In the genomic region with DNA sequence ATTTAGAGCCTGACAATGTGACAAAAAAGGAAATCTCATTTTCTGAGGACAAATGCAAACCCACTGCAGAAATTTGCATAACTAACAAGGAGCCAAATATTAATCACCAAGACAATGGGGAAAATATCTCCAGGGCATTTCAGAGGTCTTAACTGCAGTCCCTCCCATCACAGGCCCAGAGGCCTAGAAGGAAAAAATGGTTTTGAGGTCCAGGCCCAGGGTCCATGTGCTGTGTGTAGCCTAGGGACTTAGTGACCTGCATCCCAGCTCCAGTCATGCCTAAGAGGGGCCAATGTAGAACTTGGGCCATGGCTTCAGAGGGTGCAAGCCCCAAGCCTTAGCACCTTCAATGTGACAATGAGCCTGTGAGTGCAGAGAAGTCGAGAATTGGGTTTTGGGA, we compare ENCODE assay signal across 9 cellular contexts. TPM values are rescaled to one million over a fixed set of nuclear protein-coding genes. Genes with fewer than 3 reads are reported as not detected.
"Had no signal": no experiment of that assay in that cellular context is flagged by ENCODE, and none has a peak within 500 bp of the region (broad histone marks: within the 10 kb centered on the region; RNA-seq: fewer than 3 reads in every experiment).

No MANE protein-coding gene starts in this region.

- H3K4me3 ChIP-seq: GM12878 had no signal

- ATAC-seq: GM12878 had no signal

- DNase-seq: GDM1, GF-D8 had no signal

- FAIRE-seq: G401.6, GM12878, GM12891, GM12892, GM18507, GM19239 had no signal

RNA-seq across cellular contexts. Expression of a gene that starts 44.2 kb away (rescaled TPM):
- total RNA-seq: G401 had no signal
